ENCODE assay signal across 8 cellular contexts in genomic region chr17:75783803-75784472, GRCh38. TPM values are rescaled to one million over a fixed set of nuclear protein-coding genes. Genes with fewer than 3 reads are reported as not detected.
DNase-seq lines count a peak whose midpoint lies in the region; ATAC-seq and TF ChIP-seq lines count a peak whose summit lies in the region.

No MANE protein-coding gene starts in this region.

- peak overlapping the region; percentile 68 for H2AFZ ChIP-seq in OCI-LY3 (ENCODE audit: low read depth, low read length)

- H3K9me3 ChIP-seq in OCI-LY3 (ENCODE audit: insufficient read depth, low read length) (peaks cover 4% of the 10 kb centered on the region; the same call in 1 of the 2 replicates), duodenal mucosa (ENCODE audit: control insufficient read depth in 1 of 2, low read length in 2 of 2) (no peaks in the 10 kb centered on the region), muscle layer of colon (ENCODE audit: low read length) (no peaks in the 10 kb centered on the region)

- ATAC-seq in activated T-cell treated with anti-CD3 and anti-CD28 coated beads, Interleukin-2, amount 50 U/mL, for 4 hours: no peak

- H3K79me2 ChIP-seq in OCI-LY3 (ENCODE audit: low read length): peaks cover 45% of the 10 kb centered on the region

- H3K36me3 Mint-ChIP-seq in activated T-cell treated with anti-CD3 and anti-CD28 coated beads, Interleukin-2, amount 50 U/mL, for 4 hours (ENCODE audit: insufficient read depth): peaks cover 1% of the 10 kb centered on the region

- H3K27ac ChIP-seq in OCI-LY3 (ENCODE audit: low read length): peak overlapping the region; percentile 90
- peak overlapping the region; percentile 99 for H3K27ac ChIP-seq in duodenal mucosa (ENCODE audit: low read depth, low read length)
- peak overlapping the region; percentile 96 for H3K27ac ChIP-seq in muscle layer of colon (ENCODE audit: low read depth, low read length)

- peak overlapping the region; percentile 98 for H3K4me2 ChIP-seq in OCI-LY3 (ENCODE audit: low read length)

- H3K9ac ChIP-seq in OCI-LY3 (ENCODE audit: low read length) (peak overlapping the region; percentile 97), duodenal mucosa (ENCODE audit: low read depth in 1 of 2, low read length in 2 of 2) (peak overlapping the region; percentile 53 to 88), muscle layer of colon (ENCODE audit: low read length) (peak overlapping the region; percentile 77)

- peaks cover 40% of the 10 kb centered on the region for H3K4me1 ChIP-seq in OCI-LY3 (ENCODE audit: low read length)
- peaks cover 26 to 35% of the 10 kb centered on the region in 2 donors for H3K4me1 ChIP-seq in duodenal mucosa (ENCODE audit: control insufficient read depth in 1 of 2, insufficient read depth in 2 of 2, low read length in 2 of 2)
- H3K4me1 ChIP-seq in muscle layer of colon (ENCODE audit: insufficient read depth, low read length): peaks cover 39% of the 10 kb centered on the region

- no peaks in the 10 kb centered on the region for H3K9me3 Mint-ChIP-seq in activated T-cell treated with anti-CD3 and anti-CD28 coated beads, Interleukin-2, amount 50 U/mL, for 4 hours

- TF ChIP-seq CTCF in OCI-LY3 (IDR thresholded peaks at IDR 0.05; ENCODE audit: low read depth, low read length): no peak

- H3K4me3 Mint-ChIP-seq in activated T-cell treated with anti-CD3 and anti-CD28 coated beads, Interleukin-2, amount 50 U/mL, for 4 hours: peak overlapping the region; percentile 85

- H3K36me3 ChIP-seq in OCI-LY3 (replicated peaks; ENCODE audit: low read depth, low read length): peaks cover 9% of the 10 kb centered on the region
- no peaks in the 10 kb centered on the region for H3K36me3 ChIP-seq in duodenal mucosa (ENCODE audit: control insufficient read depth in 1 of 2, insufficient read depth in 2 of 2, low read length in 2 of 2)
- peaks cover under 1% of the 10 kb centered on the region for H3K36me3 ChIP-seq in muscle layer of colon (ENCODE audit: insufficient read depth, low read length)

- H3K27me3 ChIP-seq in OCI-LY3 (ENCODE audit: low read depth, low read length) (no peaks in the 10 kb centered on the region), duodenal mucosa (ENCODE audit: control insufficient read depth in 1 of 2, insufficient read depth in 2 of 2, low read length in 2 of 2) (no peaks in the 10 kb centered on the region), muscle layer of colon (ENCODE audit: control insufficient read depth in 1 of 2, insufficient read depth in 2 of 2, low read length in 2 of 2) (no peaks in the 10 kb centered on the region)

- DNase-seq in activated T-cell treated with anti-CD3 and anti-CD28 coated beads, Interleukin-2, amount 50 U/mL, for 4 hours: no peak
- DNase-seq in activated T-cell treated with anti-CD3 and anti-CD28 coated beads for 4 hours (no peak), D341Med (ENCODE audit: low spot score) (no peak), NCI-H1694 treated with DMSO at 0.1 percent for 48 hours (lab: John Stamatoyannopoulos, UW) (no peak)
- DNase-seq in effector CD8-positive, alpha-beta T cell (lab: John Stamatoyannopoulos, UW): no peak

- no peaks in the 10 kb centered on the region for H3K27me3 Mint-ChIP-seq in activated T-cell treated with anti-CD3 and anti-CD28 coated beads, Interleukin-2, amount 50 U/mL, for 4 hours (ENCODE audit: low read depth)

- H3K4me3 ChIP-seq in OCI-LY3 (ENCODE audit: low read length): peak overlapping the region; percentile 83
- peak overlapping the region; percentile 12 to 74 for H3K4me3 ChIP-seq in duodenal mucosa (ENCODE audit: low read depth in 1 of 2, low read length in 2 of 2)
- H3K4me3 ChIP-seq in muscle layer of colon (ENCODE audit: low read depth in 1 of 2, low read length in 2 of 2): peak overlapping the region; percentile 4 to 57

- peaks cover 5% of the 10 kb centered on the region for H4K20me1 ChIP-seq in OCI-LY3 (ENCODE audit: insufficient read depth, low read length)

- H3K4me1 Mint-ChIP-seq in activated T-cell treated with anti-CD3 and anti-CD28 coated beads, Interleukin-2, amount 50 U/mL, for 4 hours (ENCODE audit: low read depth): peaks cover 44% of the 10 kb centered on the region

RNA-seq across cellular contexts. Expression of gene UNK, which starts 0.7 kb away (rescaled TPM):
- total RNA-seq in activated T-cell treated with anti-CD3 and anti-CD28 coated beads, Interleukin-2, amount 50 U/mL, for 4 hours: 10 to 100 TPM; 21.0 to 24.5 (median 22.6) TPM

RNA-seq across cellular contexts. Expression of gene GALK1, which starts 18.9 kb away (rescaled TPM):
- total RNA-seq in activated T-cell treated with anti-CD3 and anti-CD28 coated beads, Interleukin-2, amount 50 U/mL, for 4 hours: 10 to 100 TPM; 16.9 to 23.5 (median 21.3) TPM

Comparison
In these comparisons a context has a peak if more than half of its experiments do, and no peak if none do; other contexts are left out.
1. H3K4me3 ChIP-seq: peak in every context shown above with its lines; median percentile 83 in OCI-LY3; 43 in duodenal mucosa; 30 in muscle layer of colon.